ENCODE assay signal across 1 cellular context in genomic region chr9:109098221-109098959, GRCh38.
TF ChIP-seq lines count a peak whose summit lies in the region.

No MANE protein-coding gene starts in this region.

TF ChIP-seq in HepG2, 621 proteins besides CTCF, POLR2A, EP300 and RAD21 (continued from another document and continues in another):
- no peak for TF ChIP-seq ZNF605 (CRISPR knock-in tag; IDR thresholded peaks at IDR 0.05)
- 0 out of 2 replicates have a peak, but pooled peaks have one; percentile 28 for TF ChIP-seq PAXIP1 (CRISPR knock-in tag; conservative IDR thresholded peaks at IDR 0.05)
- TF ChIP-seq PITX1 (CRISPR knock-in tag; IDR thresholded peaks at IDR 0.05) = 0 out of 2 replicates have a peak, but pooled peaks have one; percentile 16
- TF ChIP-seq SMAD1 (CRISPR knock-in tag; IDR thresholded peaks at IDR 0.05; ENCODE audit: borderline replicate concordance, low read depth) = no peak
- TF ChIP-seq ZNF276 (CRISPR knock-in tag; IDR thresholded peaks at IDR 0.05; ENCODE audit: low read depth) = no peak
- TF ChIP-seq ZNF3 (CRISPR knock-in tag; IDR thresholded peaks at IDR 0.05) = no peak
- no peak for TF ChIP-seq NR2F1 (CRISPR knock-in tag; IDR thresholded peaks at IDR 0.05)
- TF ChIP-seq ZNF800 (CRISPR knock-in tag; IDR thresholded peaks at IDR 0.05) = no peak
- TF ChIP-seq ZNF496 (CRISPR knock-in tag; IDR thresholded peaks at IDR 0.05; ENCODE audit: insufficient replicate concordance) = no peak
- peak; percentile 33; the same call in 1 of the 2 replicates for TF ChIP-seq ARID4A (CRISPR knock-in tag; IDR thresholded peaks at IDR 0.05; ENCODE audit: borderline replicate concordance)
- TF ChIP-seq FOXA3 (CRISPR knock-in tag; IDR thresholded peaks at IDR 0.05) = peak; percentile 30; the same call in 1 of the 2 replicates
- TF ChIP-seq ZNF292 (CRISPR knock-in tag; IDR thresholded peaks at IDR 0.05; ENCODE audit: borderline replicate concordance, low read depth) = peak; percentile 64; the same call in 1 of the 2 replicates
- no peak for TF ChIP-seq ZNF546 (CRISPR knock-in tag; conservative IDR thresholded peaks at IDR 0.05)
- no peak for TF ChIP-seq ELK4 (CRISPR knock-in tag; IDR thresholded peaks at IDR 0.05; ENCODE audit: borderline replicate concordance)
- peak; percentile 98 for TF ChIP-seq NFE2L2 (IDR thresholded peaks at IDR 0.05; ENCODE audit: low read length)
- TF ChIP-seq ZNF264 (CRISPR knock-in tag; IDR thresholded peaks at IDR 0.05) = no peak
- TF ChIP-seq TARDBP (CRISPR knock-in tag; IDR thresholded peaks at IDR 0.05) = peak; percentile 37; the same call in 1 of the 2 replicates
- no peak for TF ChIP-seq ZNF451 (CRISPR knock-in tag; IDR thresholded peaks at IDR 0.05)
- TF ChIP-seq NFE2 (CRISPR knock-in tag; IDR thresholded peaks at IDR 0.05) = peak; percentile 58; the same call in 1 of the 2 replicates
- TF ChIP-seq REST (IDR thresholded peaks at IDR 0.05; ENCODE audit: borderline replicate concordance in 1 of 2, low read depth in 1 of 2, low read length in 2 of 2) = no peak
- 0 out of 2 replicates have a peak, but pooled peaks have one; percentile 16 for TF ChIP-seq MAX (IDR thresholded peaks at IDR 0.05)
- TF ChIP-seq SAP130 (CRISPR knock-in tag; IDR thresholded peaks at IDR 0.05; ENCODE audit: low read depth) = peak; percentile 47
- no peak for TF ChIP-seq FOXA1 (IDR thresholded peaks at IDR 0.05)
- 0 out of 2 replicates have a peak, but pooled peaks have one; percentile 19 for TF ChIP-seq FOXA1 (CRISPR knock-in tag; IDR thresholded peaks at IDR 0.05)
- TF ChIP-seq FOXK1 (CRISPR knock-in tag; IDR thresholded peaks at IDR 0.05; ENCODE audit: borderline replicate concordance, low read depth) = peak; percentile 35; the same call in 1 of the 2 replicates
- TF ChIP-seq FOSL2 (CRISPR knock-in tag; IDR thresholded peaks at IDR 0.05) = 0 out of 2 replicates have a peak, but pooled peaks have one; percentile 11
- no peak for TF ChIP-seq NFKBIZ (CRISPR knock-in tag; IDR thresholded peaks at IDR 0.05)
- no peak for TF ChIP-seq NR2F6 (IDR thresholded peaks at IDR 0.05)
- no peak for TF ChIP-seq NR2F6 (CRISPR knock-in tag; IDR thresholded peaks at IDR 0.05)
- TF ChIP-seq GATAD2A (CRISPR knock-in tag; IDR thresholded peaks at IDR 0.05) = peak; percentile 25; the same call in 1 of the 2 replicates
- no peak for TF ChIP-seq ZBTB10 (CRISPR knock-in tag; IDR thresholded peaks at IDR 0.05; ENCODE audit: borderline replicate concordance)
- no peak for TF ChIP-seq ZNF652 (CRISPR knock-in tag; IDR thresholded peaks at IDR 0.05; ENCODE audit: borderline replicate concordance, low read depth)
- peak; percentile 55; the same call in 1 of the 2 replicates for TF ChIP-seq MEF2D (CRISPR knock-in tag; IDR thresholded peaks at IDR 0.05)
- 0 out of 2 replicates have a peak, but pooled peaks have one; percentile 21 for TF ChIP-seq TFE3 (CRISPR knock-in tag; IDR thresholded peaks at IDR 0.05)
- no peak for TF ChIP-seq ZNF7 (CRISPR knock-in tag; IDR thresholded peaks at IDR 0.05)
- no peak for TF ChIP-seq ELF3 (CRISPR knock-in tag; IDR thresholded peaks at IDR 0.05)
- TF ChIP-seq PAF1 (CRISPR knock-in tag; IDR thresholded peaks at IDR 0.05) = no peak
- peak; percentile 69 for TF ChIP-seq SMC3 (IDR thresholded peaks at IDR 0.05; ENCODE audit: low read length)
